In the genomic region with DNA sequence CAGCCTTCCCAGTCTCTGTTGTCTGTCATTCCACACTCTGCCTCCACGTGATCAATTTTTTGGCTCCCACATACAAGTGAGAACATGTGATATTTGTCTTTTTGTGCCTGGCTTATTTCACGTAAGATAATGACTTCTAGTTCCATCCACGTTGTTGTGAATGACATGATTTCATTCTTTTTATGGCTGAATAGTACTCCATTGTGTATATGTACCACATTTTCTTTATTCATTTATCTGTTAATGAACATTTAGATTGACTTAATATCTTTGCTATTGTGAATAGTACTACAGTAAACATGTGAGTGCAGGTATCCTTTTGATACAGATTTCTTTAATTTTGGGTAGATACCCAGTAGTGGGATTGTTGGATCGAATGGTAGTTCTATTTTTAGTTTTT, we compare ENCODE assay signal across 40 cellular contexts. TPM values are rescaled to one million over a fixed set of nuclear protein-coding genes. Genes with fewer than 3 reads are reported as not detected.
"Had no signal": no experiment of that assay in that cellular context is flagged by ENCODE, and none has a peak within 500 bp of the region (broad histone marks: within the 10 kb centered on the region; RNA-seq: fewer than 3 reads in every experiment).

No MANE protein-coding gene starts in this region.

- H3K9me3 ChIP-seq: adrenal gland, ascending aorta, body of pancreas had no signal

- H3K4me3 Mint-ChIP-seq: activated naive CD4-positive, alpha-beta T cell treated with anti-CD3 and anti-CD28 coated beads for 36 hours; activated naive CD4-positive, alpha-beta T cell treated with anti-CD3 and anti-CD28 coated beads, Interleukin-2, amount 10 ng/mL, durations not matched to agents 7 days and 5 days; activated naive CD8-positive, alpha-beta T cell; activated naive CD8-positive, alpha-beta T cell treated with anti-CD3 and anti-CD28 coated beads for 36 hours; activated naive CD8-positive, alpha-beta T cell treated with anti-CD3 and anti-CD28 coated beads, Interleukin-2, amount 10 ng/mL, durations not matched to agents 7 days and 5 days; activated naive CD8-positive, alpha-beta T cell treated with anti-CD3 and anti-CD28 coated beads, Interleukin-2, amount 50 U/mL, for 24 hours; activated T-cell treated with anti-CD3 and anti-CD28 coated beads, Interleukin-2, amount 50 U/mL, for 24 hours; activated T-cell treated with anti-CD3 and anti-CD28 coated beads, Interleukin-2, amount 50 U/mL, for 4 hours; activated T-cell treated with anti-CD3 and anti-CD28 coated beads, Interleukin-2, amount 50 U/mL, for 72 hours; activated T-helper 1 cell treated with anti-CD3 and anti-CD28 coated beads, Interleukin-12 subunit alpha, Interleukin-12 subunit beta, Interleukin-2, Interleukin-4 antibody, amounts not matched to agents 30 ng/mL and 10 ng/mL and 1 ng/mL, durations not matched to agents 14 hours and 24 hours and 36 hours; activated T-helper 17 cell treated with anti-CD3 and anti-CD28 coated beads, Interleukin-2, amount 50 U/mL, for 72 hours; brain; central memory CD8-positive, alpha-beta T cell had no signal

- H3K27ac Mint-ChIP-seq: activated naive CD4-positive, alpha-beta T cell treated with anti-CD3 and anti-CD28 coated beads for 36 hours; activated naive CD4-positive, alpha-beta T cell treated with anti-CD3 and anti-CD28 coated beads, Interleukin-2, amount 50 U/mL, for 72 hours; activated naive CD8-positive, alpha-beta T cell; activated naive CD8-positive, alpha-beta T cell treated with anti-CD3 and anti-CD28 coated beads for 36 hours; activated naive CD8-positive, alpha-beta T cell treated with anti-CD3 and anti-CD28 coated beads, Interleukin-2, amount 10 ng/mL, durations not matched to agents 7 days and 5 days; activated naive CD8-positive, alpha-beta T cell treated with anti-CD3 and anti-CD28 coated beads, Interleukin-2, amount 50 U/mL, for 24 hours; activated T-cell treated with anti-CD3 and anti-CD28 coated beads, Interleukin-2, amount 50 U/mL, for 24 hours; activated T-cell treated with anti-CD3 and anti-CD28 coated beads, Interleukin-2, amount 50 U/mL, for 72 hours; activated T-helper 1 cell treated with anti-CD3 and anti-CD28 coated beads, Interleukin-12 subunit alpha, Interleukin-12 subunit beta, Interleukin-2, Interleukin-4 antibody, amounts not matched to agents 30 ng/mL and 10 ng/mL and 1 ng/mL, durations not matched to agents 14 hours and 24 hours and 36 hours; activated T-helper 17 cell treated with anti-CD3 and anti-CD28 coated beads, Interleukin-2, amount 50 U/mL, for 72 hours; activated T-helper 2 cell treated with anti-CD3 and anti-CD28 coated beads, Interferon-gamma antibody, Interleukin-2, Interleukin-4, amounts not matched to agents 10 μg/mL and 5 μg/mL and 100 μg/mL, durations not matched to agents 14 hours and 24 hours and 36 hours had no signal

- H3K4me1 ChIP-seq: adrenal gland, ascending aorta, body of pancreas, breast epithelium had no signal

- H3K27ac ChIP-seq: adrenal gland, ascending aorta, body of pancreas, brain microvascular endothelial cell, breast epithelium, cardiac muscle cell had no signal

- H3K4me1 Mint-ChIP-seq: activated naive CD4-positive, alpha-beta T cell treated with anti-CD3 and anti-CD28 coated beads, Interleukin-2, amount 10 ng/mL, durations not matched to agents 7 days and 5 days; activated naive CD8-positive, alpha-beta T cell treated with anti-CD3 and anti-CD28 coated beads for 36 hours; activated naive CD8-positive, alpha-beta T cell treated with anti-CD3 and anti-CD28 coated beads, Interleukin-2, amount 10 ng/mL, durations not matched to agents 7 days and 5 days; activated naive CD8-positive, alpha-beta T cell treated with anti-CD3 and anti-CD28 coated beads, Interleukin-2, amount 50 U/mL, for 24 hours; brain had no signal

- H3K4me3 ChIP-seq: adrenal gland, ascending aorta, body of pancreas, breast epithelium, cardiac muscle cell had no signal

- DNase-seq: activated effector memory CD4-positive, alpha-beta T cell treated with anti-CD3 and anti-CD28 coated beads, Interleukin-2, amount 50 U/mL, for 16 hours; activated effector memory CD4-positive, alpha-beta T cell treated with Interleukin-2 at 50 U/mL for 16 hours; activated gamma-delta T cell; activated gamma-delta T cell treated with Interleukin-2 at 50 U/mL for 16 hours; activated naive CD4-positive, alpha-beta T cell; activated naive CD4-positive, alpha-beta T cell treated with anti-CD3 and anti-CD28 coated beads for 36 hours; activated naive CD4-positive, alpha-beta T cell treated with anti-CD3 and anti-CD28 coated beads, Interleukin-2, amount 10 ng/mL, durations not matched to agents 7 days and 5 days; activated naive CD4-positive, alpha-beta T cell treated with anti-CD3 and anti-CD28 coated beads, Interleukin-2, amount 50 U/mL, for 16 hours; activated naive CD8-positive, alpha-beta T cell treated with anti-CD3 and anti-CD28 coated beads for 36 hours; activated naive CD8-positive, alpha-beta T cell treated with anti-CD3 and anti-CD28 coated beads, Interleukin-2, amount 10 ng/mL, durations not matched to agents 7 days and 5 days; activated naive CD8-positive, alpha-beta T cell treated with anti-CD3 and anti-CD28 coated beads, Interleukin-2, amount 50 U/mL, for 24 hours; activated T-cell treated with anti-CD3 and anti-CD28 coated beads, Interleukin-2, amount 50 U/mL, for 1 hour; activated T-cell treated with anti-CD3 and anti-CD28 coated beads, Interleukin-2, amount 50 U/mL, for 24 hours; activated T-cell treated with anti-CD3 and anti-CD28 coated beads, Interleukin-2, amount 50 U/mL, for 4 hours; activated T-cell treated with anti-CD3 and anti-CD28 coated beads, Interleukin-2, amount 50 U/mL, for 48 hours; activated T-cell treated with anti-CD3 and anti-CD28 coated beads, Interleukin-2, amount 50 U/mL, for 72 hours; adrenal gland; amniotic stem cell; amygdala; anterior cingulate cortex; aorta; body of pancreas; brain microvascular endothelial cell; caudate nucleus; central memory CD4-positive, alpha-beta T cell; cerebellar nuclear complex had no signal

- H3K27me3 Mint-ChIP-seq: activated naive CD4-positive, alpha-beta T cell treated with anti-CD3 and anti-CD28 coated beads, Interleukin-2, amount 10 ng/mL, durations not matched to agents 7 days and 5 days; activated naive CD8-positive, alpha-beta T cell; activated naive CD8-positive, alpha-beta T cell treated with anti-CD3 and anti-CD28 coated beads for 36 hours; activated naive CD8-positive, alpha-beta T cell treated with anti-CD3 and anti-CD28 coated beads, Interleukin-2, amount 10 ng/mL, durations not matched to agents 7 days and 5 days; activated naive CD8-positive, alpha-beta T cell treated with anti-CD3 and anti-CD28 coated beads, Interleukin-2, amount 50 U/mL, for 24 hours; activated T-cell treated with anti-CD3 and anti-CD28 coated beads, Interleukin-2, amount 50 U/mL, for 24 hours; activated T-helper 17 cell treated with anti-CD3 and anti-CD28 coated beads, Interleukin-2, amount 50 U/mL, for 72 hours; brain; central memory CD8-positive, alpha-beta T cell had no signal

- H3K27me3 ChIP-seq: adrenal gland, ascending aorta, body of pancreas, brain microvascular endothelial cell, breast epithelium, cardiac muscle cell had no signal

- ATAC-seq: activated naive CD4-positive, alpha-beta T cell treated with anti-CD3 and anti-CD28 coated beads, Interleukin-2, amount 50 U/mL, for 72 hours; activated naive CD8-positive, alpha-beta T cell treated with anti-CD3 and anti-CD28 coated beads, Interleukin-2, amount 50 U/mL, for 24 hours; activated T-cell treated with anti-CD3 and anti-CD28 coated beads, Interleukin-2, amount 50 U/mL, for 4 hours; activated T-cell treated with anti-CD3 and anti-CD28 coated beads, Interleukin-2, amount 50 U/mL, for 72 hours; activated T-helper 17 cell treated with anti-CD3 and anti-CD28 coated beads, Interleukin-2, amount 50 U/mL, for 72 hours; body of pancreas had no signal

RNA-seq across cellular contexts. Expression of a gene that starts 31.4 kb away (rescaled TPM):
- total RNA-seq: activated naive CD4-positive, alpha-beta T cell treated with anti-CD3 and anti-CD28 coated beads for 36 hours; activated naive CD4-positive, alpha-beta T cell treated with anti-CD3 and anti-CD28 coated beads, Interleukin-2, amount 50 U/mL, for 72 hours; activated naive CD8-positive, alpha-beta T cell treated with anti-CD3 and anti-CD28 coated beads for 36 hours; activated naive CD8-positive, alpha-beta T cell treated with anti-CD3 and anti-CD28 coated beads, Interleukin-2, amount 10 ng/mL, durations not matched to agents 7 days and 5 days; activated T-cell treated with anti-CD3 and anti-CD28 coated beads, Interleukin-2, amount 50 U/mL, for 4 hours; activated T-cell treated with anti-CD3 and anti-CD28 coated beads, Interleukin-2, amount 50 U/mL, for 72 hours; activated T-helper 1 cell treated with anti-CD3 and anti-CD28 coated beads, Interleukin-12 subunit alpha, Interleukin-12 subunit beta, Interleukin-2, Interleukin-4 antibody, amounts not matched to agents 30 ng/mL and 10 ng/mL and 1 ng/mL, durations not matched to agents 14 hours and 24 hours and 36 hours; activated T-helper 17 cell treated with anti-CD3 and anti-CD28 coated beads, Interleukin-2, amount 50 U/mL, for 72 hours; activated T-helper 2 cell treated with anti-CD3 and anti-CD28 coated beads, Interferon-gamma antibody, Interleukin-2, Interleukin-4, amounts not matched to agents 10 μg/mL and 5 μg/mL and 100 μg/mL, durations not matched to agents 14 hours and 24 hours and 36 hours; aorta; ascending aorta; astrocyte; body of pancreas; breast epithelium; bronchial epithelial cell; cardiac muscle cell; chondrocyte had no signal
- polyA plus RNA-seq: adipose tissue, adrenal gland had no signal
